Comparison of ENCODE assay signal across 8 cellular contexts in genomic region chr19:3125900-3126524, GRCh38. TPM values are rescaled to one million over a fixed set of nuclear protein-coding genes. Genes with fewer than 3 reads are reported as not detected.
DNase-seq lines count a peak whose midpoint lies in the region; ATAC-seq, FAIRE-seq and TF ChIP-seq lines count a peak whose summit lies in the region.

No MANE protein-coding gene starts in this region.

- no peak overlapping the region for H3K4me3 ChIP-seq in CD4-positive, alpha-beta memory T cell (ENCODE audit: low read length in 2 of 2)
- H3K4me3 ChIP-seq in astrocyte of the cerebellum (ENCODE audit: low read depth, low read length) (no peak overlapping the region), kidney (ENCODE audit: low read length in 2 of 2) (no peak overlapping the region)

- in situ Hi-C loops in astrocyte of the cerebellum (cut with HindIII; ENCODE audit: low sequenced_read_pairs), result no loop called here

- intact Hi-C loops in CD4-positive, alpha-beta memory T cell (cut with micrococcal nuclease), result loop anchor here (1.0 kb wide), 1 partner anchor 164 kb away; no protein-coding TSS in a partner anchor
- intact Hi-C loops in kidney (cut with DNase I), result no loop called here

- H3K4me1 ChIP-seq in CD4-positive, alpha-beta memory T cell (ENCODE audit: insufficient read depth, low read length), result peaks cover 4% of the 10 kb centered on the region
- H3K4me1 ChIP-seq in kidney (ENCODE audit: control insufficient read depth in 1 of 2, insufficient read depth in 1 of 2, low read depth in 1 of 2, low read length in 2 of 2), result peaks cover 0 to 2% of the 10 kb centered on the region in 2 donors

- peak; percentile 41 to 71 (median 68) for DNase-seq in CD4-positive, alpha-beta memory T cell
- peak; percentile 44 for DNase-seq in T-helper 22 cell (ENCODE audit: low read depth)
- no peak for DNase-seq in astrocyte of the cerebellum (ENCODE audit: low read depth)
- no peak for DNase-seq in kidney
- peak; percentile 64 to 72 (median 67) for DNase-seq in stimulated activated CD4-positive, alpha-beta T cell treated with anti-CD3 and anti-CD28 coated beads, TNF-alpha, amount 100 ng/mL, for 48 hours (ENCODE audit: low read depth in 3 of 3)
- no peak for DNase-seq in NCI-H1105 treated with DMSO at 0.1 percent for 48 hours (lab: John Stamatoyannopoulos, UW)

- H3K27ac Mint-ChIP-seq in CD4-positive, alpha-beta memory T cell, result peak overlapping the region in 2 of 7 donors; percentile 72 to 84
- H3K27ac Mint-ChIP-seq in IgD-negative memory B cell, result peak overlapping the region in 2 of 3 donors; percentile 1 to 23

- H3K27me3 ChIP-seq in CD4-positive, alpha-beta memory T cell (ENCODE audit: insufficient read depth, low read length), result no peaks in the 10 kb centered on the region

- H3K27ac ChIP-seq in CD4-positive, alpha-beta memory T cell (ENCODE audit: low read depth, low read length), result no peak overlapping the region
- no peak overlapping the region for H3K27ac ChIP-seq in kidney (ENCODE audit: low read depth in 2 of 2, low read length in 2 of 2)

- H3K36me3 ChIP-seq in CD4-positive, alpha-beta memory T cell (ENCODE audit: insufficient read depth, low read length), result no peaks in the 10 kb centered on the region
- H3K36me3 ChIP-seq in kidney (ENCODE audit: control insufficient read depth in 1 of 2, insufficient read depth in 2 of 2, low read length in 2 of 2), result no peaks in the 10 kb centered on the region

- ATAC-seq in GM19324 (IDR thresholded peaks at IDR 0.05; ENCODE audit: low FRiP score, unreplicated experiment), result no peak

- POLR2A ChIA-PET in CD4-positive, alpha-beta memory T cell (lab: Charles Lee; ENCODE audit: partially characterized antibody), result interaction anchor here (0.9 kb wide), 1 partner anchor 175 kb away, joined by 3 read pairs; no protein-coding TSS in a partner anchor

- H3K4me3 Mint-ChIP-seq in CD4-positive, alpha-beta memory T cell, result no peak overlapping the region
- H3K4me3 Mint-ChIP-seq in IgD-negative memory B cell, result peak overlapping the region in 1 of 4 donors; percentile 83

- CTCF ChIA-PET in CD4-positive, alpha-beta memory T cell (lab: Charles Lee; ENCODE audit: partially characterized antibody), result interaction anchor here (0.6 to 11.6 kb wide), 16 partner anchors 9 to 669 kb away, joined by 3 to 158 read pairs (median 4); no protein-coding TSS in a partner anchor

- H3K9me3 ChIP-seq in CD4-positive, alpha-beta memory T cell (ENCODE audit: control insufficient read depth in 1 of 2, low read length in 2 of 2), result no peaks in the 10 kb centered on the region
- H3K9me3 ChIP-seq in kidney (ENCODE audit: control insufficient read depth in 1 of 2, low read length in 2 of 2), result no peaks in the 10 kb centered on the region

- no peak for FAIRE-seq in kidney (lab: Jason Lieb, UNC)

- H3K27me3 Mint-ChIP-seq in CD4-positive, alpha-beta memory T cell, result no peaks in the 10 kb centered on the region
- peaks cover 6% of the 10 kb centered on the region for H3K27me3 Mint-ChIP-seq in IgD-negative memory B cell

- TF ChIP-seq CTCF in astrocyte of the cerebellum (IDR thresholded peaks at IDR 0.05; ENCODE audit: low read depth, low read length, missing control alignments) (peak; percentile 82), kidney (IDR thresholded peaks at IDR 0.05; ENCODE audit: borderline replicate concordance, extremely low read depth, insufficient read depth) (peak; percentile 74)

- no peaks in the 10 kb centered on the region for H3K9me3 Mint-ChIP-seq in CD4-positive, alpha-beta memory T cell
- no peaks in the 10 kb centered on the region for H3K9me3 Mint-ChIP-seq in IgD-negative memory B cell

- H3K4me1 Mint-ChIP-seq in CD4-positive, alpha-beta memory T cell, result peaks cover 5 to 7% (median 5%) of the 10 kb centered on the region in 4 donors
- peaks cover 6 to 10% (median 6%) of the 10 kb centered on the region in 3 donors for H3K4me1 Mint-ChIP-seq in IgD-negative memory B cell

- no peaks in the 10 kb centered on the region for H3K36me3 Mint-ChIP-seq in CD4-positive, alpha-beta memory T cell
- no peaks in the 10 kb centered on the region for H3K36me3 Mint-ChIP-seq in IgD-negative memory B cell

- no peak overlapping the region for H3K9ac ChIP-seq in kidney (ENCODE audit: low read length in 2 of 2)

RNA-seq across cellular contexts. Expression of gene GNA15, which starts 9.8 kb away (rescaled TPM):
- 1 to 10 TPM; 2.5 to 2.8 TPM for total RNA-seq in CD4-positive, alpha-beta memory T cell
- 1 to 10 TPM; 4.1 to 4.8 TPM for polyA plus RNA-seq in CD4-positive, alpha-beta memory T cell
- not detected for polyA plus RNA-seq in IgD-negative memory B cell
- 8.7 TPM for total RNA-seq in kidney
- polyA plus RNA-seq in kidney (ENCODE audit: insufficient read depth, low read depth, low replicate concordance), result 1.7 TPM

RNA-seq across cellular contexts. Expression of gene GNA11, which starts 31.9 kb away (rescaled TPM):
- 1 to 10 TPM; 3.5 to 3.9 TPM for total RNA-seq in CD4-positive, alpha-beta memory T cell
- under 1 TPM; 0.09 to 0.39 TPM for polyA plus RNA-seq in CD4-positive, alpha-beta memory T cell
- polyA plus RNA-seq in IgD-negative memory B cell, result 0.30 TPM
- 69.4 TPM for total RNA-seq in kidney
- polyA plus RNA-seq in kidney (ENCODE audit: insufficient read depth, low read depth, low replicate concordance), result 43.9 TPM

RNA-seq across cellular contexts. Expression of gene S1PR4, which starts 52.6 kb away (rescaled TPM):
- total RNA-seq in CD4-positive, alpha-beta memory T cell, result 100 to 1,000 TPM; 231 to 235 TPM
- 100 to 1,000 TPM; 448 to 503 TPM for polyA plus RNA-seq in CD4-positive, alpha-beta memory T cell
- 448 TPM for polyA plus RNA-seq in IgD-negative memory B cell
- total RNA-seq in kidney, result 5.1 TPM
- 0.67 TPM for polyA plus RNA-seq in kidney (ENCODE audit: insufficient read depth, low read depth, low replicate concordance)

RNA-seq across cellular contexts. Expression of gene NCLN, which starts 59.7 kb away (rescaled TPM):
- total RNA-seq in CD4-positive, alpha-beta memory T cell, result 10 to 100 TPM; 53.0 to 59.3 TPM
- polyA plus RNA-seq in CD4-positive, alpha-beta memory T cell, result 10 to 100 TPM; 25.1 to 45.6 TPM
- polyA plus RNA-seq in IgD-negative memory B cell (29.9 TPM), kidney (ENCODE audit: insufficient read depth, low read depth, low replicate concordance) (63.2 TPM)
- 43.3 TPM for total RNA-seq in kidney

Comparison
In these comparisons a context has a peak if more than half of its experiments do, and no peak if none do; other contexts are left out.
1. DNase-seq: peak in CD4-positive, alpha-beta memory T cell (5 of 5), T-helper 22 cell (single experiment) and stimulated activated CD4-positive, alpha-beta T cell treated with anti-CD3 and anti-CD28 coated beads, TNF-alpha, amount 100 ng/mL, for 48 hours (3 of 3); none in astrocyte of the cerebellum (single experiment), kidney (single experiment) and NCI-H1105 treated with DMSO at 0.1 percent for 48 hours (single experiment).
2. RNA of gene GNA11, which starts 31.9 kb away (polyA plus RNA-seq): 43.9 TPM in kidney (single experiment); 0.09 to 0.39 TPM in CD4-positive, alpha-beta memory T cell and 0.30 TPM in IgD-negative memory B cell (single experiment); every median in the first group is over 10 times any median in the second.
3. RNA of gene S1PR4, which starts 52.6 kb away (polyA plus RNA-seq): 448 to 503 TPM in CD4-positive, alpha-beta memory T cell and 448 TPM in IgD-negative memory B cell (single experiment); 0.67 TPM in kidney (single experiment); every median in the first group is over 100 times any median in the second.